23 cellular contexts compared by ENCODE assay signal in genomic region chr19:42166336-42166735, GRCh38.
"Had no signal": no experiment of that assay in that cellular context is flagged by ENCODE, and none has a peak within 500 bp of the region (broad histone marks: within the 10 kb centered on the region; RNA-seq: fewer than 3 reads in every experiment).

No MANE protein-coding gene starts in this region.

- DNase-seq: activated CD4-positive, alpha-beta T cell treated with anti-CD3 and anti-CD28 coated beads, Interleukin-2, amount 10 ng/mL, durations not matched to agents 24 days and 14 days; activated CD8-positive, alpha-beta memory T cell treated with anti-CD3 and anti-CD28 coated beads, Interleukin-2, amount 10 ng/mL, durations not matched to agents 7 days and 5 days; activated CD8-positive, alpha-beta T cell treated with anti-CD3 and anti-CD28 coated beads for 36 hours; activated naive CD8-positive, alpha-beta T cell treated with anti-CD3 and anti-CD28 coated beads for 36 hours; activated T-cell treated with anti-CD3 and anti-CD28 coated beads, Interleukin-2, amount 50 U/mL, for 1 hour; effector memory CD8-positive, alpha-beta T cell; hippocampal formation; kidney glomerular epithelial cell; left ventricle myocardium inferior; retina; sigmoid colon; stimulated activated CD4-positive, alpha-beta T cell treated with anti-CD3 and anti-CD28 coated beads, Interleukin-15, amount 100 ng/mL, for 24 hours; stimulated activated CD8-positive, alpha-beta memory T cell treated with anti-CD3 and anti-CD28 coated beads, Interleukin-4, amount 100 ng/mL, for 48 hours; stimulated activated naive CD4-positive, alpha-beta T cell treated with Interleukin-2 at 50 U/mL for 16 hours; upper lobe of left lung had no signal

- H3K4me1 Mint-ChIP-seq: activated naive CD8-positive, alpha-beta T cell treated with anti-CD3 and anti-CD28 coated beads for 36 hours; central memory CD8-positive, alpha-beta T cell had no signal

- H3K4me3 Mint-ChIP-seq: activated CD4-positive, alpha-beta T cell treated with anti-CD3 and anti-CD28 coated beads, Interleukin-2, amount 10 ng/mL, durations not matched to agents 24 days and 14 days; activated CD8-positive, alpha-beta memory T cell treated with anti-CD3 and anti-CD28 coated beads, Interleukin-2, amount 10 ng/mL, durations not matched to agents 7 days and 5 days; activated CD8-positive, alpha-beta T cell treated with anti-CD3 and anti-CD28 coated beads for 36 hours; activated naive CD8-positive, alpha-beta T cell treated with anti-CD3 and anti-CD28 coated beads for 36 hours; central memory CD8-positive, alpha-beta T cell; effector memory CD8-positive, alpha-beta T cell; natural killer cell treated with Interleukin-12 subunit alpha and Interleukin-12 subunit beta and Interleukin-15 and Interleukin-18, amount 100 ng/mL, for 72 hours had no signal

- H3K27me3 ChIP-seq: upper lobe of left lung had no signal

- H3K9me3 ChIP-seq: esophagus muscularis mucosa, left ventricle myocardium inferior, sigmoid colon, thoracic aorta, upper lobe of left lung had no signal

- H3K27me3 Mint-ChIP-seq: activated CD8-positive, alpha-beta T cell treated with anti-CD3 and anti-CD28 coated beads for 36 hours; activated naive CD8-positive, alpha-beta T cell treated with anti-CD3 and anti-CD28 coated beads for 36 hours; central memory CD8-positive, alpha-beta T cell; effector memory CD8-positive, alpha-beta T cell had no signal

- H3K36me3 ChIP-seq: esophagus muscularis mucosa, left ventricle myocardium inferior, sigmoid colon, thoracic aorta, upper lobe of left lung had no signal

- H3K27ac ChIP-seq: esophagus muscularis mucosa, left ventricle myocardium inferior, sigmoid colon, thoracic aorta, upper lobe of left lung, VCaP had no signal

- H3K4me3 ChIP-seq: esophagus muscularis mucosa, left ventricle myocardium inferior, sigmoid colon, smooth muscle cell, thoracic aorta, upper lobe of left lung had no signal

- ATAC-seq: activated CD4-positive, CD25-positive, alpha-beta regulatory T cell treated with anti-CD3 and anti-CD28 coated beads, Interleukin-2, amount 50 U/mL, for 24 hours; activated CD8-positive, alpha-beta memory T cell treated with anti-CD3 and anti-CD28 coated beads, Interleukin-2, amount 10 ng/mL, durations not matched to agents 7 days and 5 days; activated CD8-positive, alpha-beta T cell treated with anti-CD3 and anti-CD28 coated beads for 36 hours; effector memory CD8-positive, alpha-beta T cell; natural killer cell treated with Interleukin-12 subunit alpha and Interleukin-12 subunit beta and Interleukin-15 and Interleukin-18, amount 100 ng/mL, for 72 hours had no signal

- H3K27ac Mint-ChIP-seq: activated CD4-positive, alpha-beta T cell treated with anti-CD3 and anti-CD28 coated beads, Interleukin-2, amount 10 ng/mL, durations not matched to agents 24 days and 14 days; activated CD8-positive, alpha-beta memory T cell treated with anti-CD3 and anti-CD28 coated beads, Interleukin-2, amount 10 ng/mL, durations not matched to agents 7 days and 5 days; activated CD8-positive, alpha-beta T cell treated with anti-CD3 and anti-CD28 coated beads for 36 hours; activated naive CD8-positive, alpha-beta T cell treated with anti-CD3 and anti-CD28 coated beads for 36 hours; natural killer cell treated with Interleukin-12 subunit alpha and Interleukin-12 subunit beta and Interleukin-15 and Interleukin-18, amount 100 ng/mL, for 72 hours; progenitor cell of endocrine pancreas had no signal

- H3K9me3 Mint-ChIP-seq: activated CD4-positive, alpha-beta T cell treated with anti-CD3 and anti-CD28 coated beads, Interleukin-2, amount 10 ng/mL, durations not matched to agents 24 days and 14 days; activated CD8-positive, alpha-beta T cell treated with anti-CD3 and anti-CD28 coated beads for 36 hours; activated naive CD8-positive, alpha-beta T cell treated with anti-CD3 and anti-CD28 coated beads for 36 hours; central memory CD8-positive, alpha-beta T cell; effector memory CD8-positive, alpha-beta T cell; natural killer cell treated with Interleukin-12 subunit alpha and Interleukin-12 subunit beta and Interleukin-15 and Interleukin-18, amount 100 ng/mL, for 72 hours had no signal

- H3K36me3 Mint-ChIP-seq: activated CD8-positive, alpha-beta memory T cell treated with anti-CD3 and anti-CD28 coated beads, Interleukin-2, amount 10 ng/mL, durations not matched to agents 7 days and 5 days; activated naive CD8-positive, alpha-beta T cell treated with anti-CD3 and anti-CD28 coated beads for 36 hours; natural killer cell treated with Interleukin-12 subunit alpha and Interleukin-12 subunit beta and Interleukin-15 and Interleukin-18, amount 100 ng/mL, for 72 hours had no signal

- H3K4me1 ChIP-seq: esophagus muscularis mucosa, left ventricle myocardium inferior, sigmoid colon, upper lobe of left lung had no signal
